8 cellular contexts compared by ENCODE assay signal in the genomic region with DNA sequence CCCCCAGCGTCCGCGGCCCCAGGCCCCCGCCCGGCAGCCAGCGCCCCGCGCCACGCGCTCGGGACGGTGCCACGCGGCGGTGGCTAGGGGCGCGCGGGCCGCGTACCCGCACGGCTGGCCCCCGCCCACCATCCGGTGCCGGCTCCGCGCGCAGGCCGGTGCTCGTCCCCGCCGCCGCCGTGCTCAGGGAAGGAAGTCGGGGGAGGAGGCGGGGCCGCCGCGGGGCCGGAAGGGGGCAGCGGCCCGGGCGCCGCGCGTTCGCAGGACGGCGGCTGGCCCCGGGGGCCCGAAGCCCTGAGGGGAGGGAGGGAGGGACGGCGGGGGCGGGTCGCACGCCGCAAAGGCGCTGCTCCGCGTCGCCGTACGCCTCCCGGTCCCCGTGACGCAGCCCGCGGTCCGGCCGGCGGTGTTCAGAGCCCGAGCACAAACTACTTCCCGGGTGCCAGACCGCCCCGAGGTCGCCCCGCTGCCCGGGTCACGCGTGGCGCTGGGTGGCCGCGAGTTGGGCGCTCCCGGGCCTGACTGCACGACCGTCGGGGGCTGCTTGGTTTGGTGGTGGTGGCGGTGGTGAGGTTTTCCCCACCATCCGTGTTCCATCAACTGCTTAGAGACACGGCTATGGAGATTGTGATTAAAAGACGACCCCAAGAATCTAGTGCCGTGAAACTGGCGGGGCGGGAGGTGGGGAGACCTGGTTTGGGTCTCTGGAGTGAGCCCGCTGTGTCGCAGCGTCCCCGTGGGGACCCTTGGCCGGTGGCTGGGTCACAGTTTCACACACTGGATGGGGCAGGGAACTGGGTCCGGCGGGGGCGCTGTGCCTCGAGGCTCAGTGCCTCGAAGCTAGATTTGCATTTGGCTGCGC. TPM values are rescaled to one million over a fixed set of nuclear protein-coding genes. Genes with fewer than 3 reads are reported as not detected.
DNase-seq lines count a peak whose midpoint lies in the region; FAIRE-seq and TF ChIP-seq lines count a peak whose summit lies in the region.

A gene (minus strand): TSS at position 205 of the 862 bp plus-strand sequence. CDS start 1,818 bp downstream, outside the sequence.

- peaks cover 0 to 7% of the 10 kb centered on the region in 2 donors for H3K4me1 ChIP-seq in kidney (ENCODE audit: control insufficient read depth in 1 of 2, insufficient read depth in 1 of 2, low read depth in 1 of 2, low read length in 2 of 2)

- DNase-seq in DMS79 treated with DMSO at 0.1 percent for 48 hours (lab: John Stamatoyannopoulos, UW) (peak; percentile 42), DMS79 (lab: John Stamatoyannopoulos, UW) (no peak), HFFc6 (peak; percentile 33), NCI-H1092 treated with DMSO at 0.1 percent for 48 hours (lab: John Stamatoyannopoulos, UW) (peak; percentile 47), kidney (peak; percentile 94)
- peak; percentile 59 for DNase-seq in activated CD4-positive, CD25-positive, alpha-beta regulatory T cell treated with anti-CD3 and anti-CD28 coated beads, Interleukin-2, amount 50 U/mL, for 16 hours (ENCODE audit: low read depth, low spot score)
- peak; percentile 78 for DNase-seq in central memory CD4-positive, alpha-beta T cell
- peak; percentile 55 to 73 for DNase-seq in stimulated activated CD4-positive, alpha-beta T cell treated with anti-CD3 and anti-CD28 coated beads, Interleukin-15, amount 100 ng/mL, for 48 hours (ENCODE audit: low read depth in 2 of 2)

- peaks cover 2 to 8% of the 10 kb centered on the region in 2 donors for H3K36me3 ChIP-seq in kidney (ENCODE audit: control insufficient read depth in 1 of 2, insufficient read depth in 2 of 2, low read length in 2 of 2)

- H3K27ac Mint-ChIP-seq in HFFc6, result peak within 1 kb of the TSS; percentile 97

- no peaks in the 10 kb centered on the region for H3K9me3 ChIP-seq in kidney (ENCODE audit: control insufficient read depth in 1 of 2, low read length in 2 of 2)

- peaks cover 49% of the 10 kb centered on the region for H3K4me1 Mint-ChIP-seq in HFFc6 (ENCODE audit: low read depth)

- peak; percentile 71 for TF ChIP-seq CTCF in HFFc6 (IDR thresholded peaks at IDR 0.05)
- TF ChIP-seq CTCF in kidney (IDR thresholded peaks at IDR 0.05; ENCODE audit: borderline replicate concordance, extremely low read depth, insufficient read depth), result peak; percentile 7

- peaks cover 39% of the 10 kb centered on the region for H3K36me3 Mint-ChIP-seq in HFFc6 (ENCODE audit: low read depth)

- FAIRE-seq in kidney (lab: Jason Lieb, UNC), result no peak

- peak within 1 kb of the TSS; percentile 89 for H3K4me3 Mint-ChIP-seq in HFFc6

- H3K9me3 Mint-ChIP-seq in HFFc6, result no peaks in the 10 kb centered on the region

- no peaks in the 10 kb centered on the region for H3K27me3 Mint-ChIP-seq in HFFc6 (ENCODE audit: insufficient read depth)

- H3K9ac ChIP-seq in kidney (ENCODE audit: low read length in 2 of 2), result peak within 1 kb of the TSS; percentile 85 to 91

- intact Hi-C loops in kidney (cut with DNase I), result no loop called here

- peak within 1 kb of the TSS; percentile 91 to 94 for H3K27ac ChIP-seq in kidney (ENCODE audit: low read depth in 2 of 2, low read length in 2 of 2)

- H3K4me3 ChIP-seq in kidney (ENCODE audit: low read length in 2 of 2), result peak within 1 kb of the TSS; percentile 77 to 81

RNA-seq across cellular contexts. Expression of the gene that starts here (rescaled TPM):
- total RNA-seq in HFFc6 (2021; fragmentation: NEBNext Ultra II Directional; extraction: Animal tissue kit (Norgen Biotek cat#: 25700)), result 100 to 1,000 TPM; 160 to 197 (median 171) TPM
- 99.6 TPM for total RNA-seq in kidney
- polyA plus RNA-seq in kidney (ENCODE audit: insufficient read depth, low read depth, low replicate concordance), result 54.9 TPM
